Comparison of ENCODE assay signal across 8 cellular contexts in the genomic region with DNA sequence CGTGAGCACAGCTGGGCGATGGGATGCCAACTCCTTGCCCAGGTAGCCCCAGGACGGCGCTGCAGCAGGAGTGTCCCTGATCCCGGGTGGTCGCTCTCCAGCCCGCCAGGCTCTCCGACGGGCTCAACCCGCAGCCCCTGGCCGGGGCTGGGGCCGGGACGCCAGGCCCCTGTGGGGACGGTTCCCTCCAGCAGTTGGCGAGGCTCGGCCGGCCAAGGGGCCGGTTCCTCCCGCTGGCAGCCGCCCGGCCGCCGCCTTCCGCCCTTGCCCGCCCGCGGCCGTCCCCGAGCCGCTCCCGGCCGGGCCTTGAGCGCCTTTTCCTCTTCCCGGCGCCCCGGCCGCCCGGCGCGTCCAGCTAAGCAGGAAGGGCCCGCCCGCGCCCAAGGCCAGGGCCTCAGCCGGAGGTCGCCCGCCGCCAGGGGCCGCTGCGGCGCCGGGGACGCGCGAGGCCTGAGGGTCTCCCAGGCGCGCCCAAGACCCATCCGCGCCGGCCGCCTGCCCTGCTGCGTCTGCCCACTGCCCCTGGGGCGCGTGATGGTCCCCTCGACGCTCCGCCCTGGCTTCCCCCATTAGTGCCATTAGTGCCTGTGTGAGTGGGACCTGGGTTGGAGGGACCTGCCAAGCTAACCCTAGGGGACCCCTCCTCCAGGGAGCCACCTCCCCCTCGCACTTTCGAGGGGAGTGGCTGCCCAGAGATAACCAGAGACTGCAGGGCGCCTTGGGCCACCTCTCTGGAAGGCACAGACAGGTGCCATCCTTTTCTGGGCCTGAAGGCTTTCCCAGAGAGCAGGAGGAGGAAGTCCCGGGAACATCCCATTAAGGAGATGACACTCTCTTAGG.
DNase-seq lines count a peak whose midpoint lies in the region; ATAC-seq and TF ChIP-seq lines count a peak whose summit lies in the region.

No MANE protein-coding gene starts in this region.

- peak; percentile 43 to 57 for ATAC-seq in activated naive CD4-positive, alpha-beta T cell treated with anti-CD3 and anti-CD28 coated beads, Interleukin-2, amount 50 U/mL, for 72 hours

- peak in 1 of 2 donors; percentile 70 for DNase-seq in activated naive CD4-positive, alpha-beta T cell treated with anti-CD3 and anti-CD28 coated beads, Interleukin-2, amount 50 U/mL, for 72 hours (ENCODE audit: low spot score in 2 of 2)
- no peak for DNase-seq in right atrium auricular region (ENCODE audit: low spot score)
- peak; percentile 87 for DNase-seq in spleen
- DNase-seq in NCI-H2081 (lab: John Stamatoyannopoulos, UW) = no peak
- no peak for DNase-seq in central memory CD4-positive, alpha-beta T cell
- DNase-seq in NCI-H1105 treated with DMSO at 0.1 percent for 48 hours (lab: John Stamatoyannopoulos, UW) = no peak

- peak overlapping the region in 1 of 2 donors; percentile 49 for H3K27ac Mint-ChIP-seq in activated naive CD4-positive, alpha-beta T cell treated with anti-CD3 and anti-CD28 coated beads, Interleukin-2, amount 50 U/mL, for 72 hours

- no peak for TF ChIP-seq POLR2A in spleen (IDR thresholded peaks at IDR 0.05)

- no peaks in the 10 kb centered on the region for H3K9me3 Mint-ChIP-seq in activated naive CD4-positive, alpha-beta T cell treated with anti-CD3 and anti-CD28 coated beads, Interleukin-2, amount 50 U/mL, for 72 hours

- peak overlapping the region; percentile 24 to 66 (median 52); a peak in 18 of 20 replicates for H3K4me3 ChIP-seq in BLaER1 treated with 17β-estradiol and CSF1 and Interleukin-3, amounts not matched to agents 10 nM and 100 nM
- peak overlapping the region; percentile 44; the same call in 1 of the 2 replicates for H3K4me3 ChIP-seq in HUES48 (ENCODE audit: low read depth, low read length)
- H3K4me3 ChIP-seq in right atrium auricular region = peak overlapping the region in 1 of 2 donors; percentile 41
- peak overlapping the region in 5 of 8 donors; percentile 9 to 51 (median 12) for H3K4me3 ChIP-seq in spleen

- H4K20me1 ChIP-seq in BLaER1 treated with 17β-estradiol and CSF1 and Interleukin-3, amounts not matched to agents 10 nM and 100 nM = no peaks in the 10 kb centered on the region

- 6 to 21% (median 8%) methylated on average over 12 to 70 of the region's 70 CpGs for WGBS in spleen, 5 donors

- peaks cover 13 to 56% (median 17%) of the 10 kb centered on the region in 10 experiments; a peak in 19 of 20 replicates for H3K4me1 ChIP-seq in BLaER1 treated with 17β-estradiol and CSF1 and Interleukin-3, amounts not matched to agents 10 nM and 100 nM
- H3K4me1 ChIP-seq in HUES48 (ENCODE audit: control insufficient read depth, insufficient read depth, low read length) (peaks cover 3% of the 10 kb centered on the region; the same call in 1 of the 2 replicates), right atrium auricular region (peaks cover 0 to 21% of the 10 kb centered on the region in 2 donors), spleen (peaks cover 9 to 71% (median 53%) of the 10 kb centered on the region in 6 donors)

- H3K27me3 ChIP-seq in BLaER1 treated with 17β-estradiol and CSF1 and Interleukin-3, amounts not matched to agents 10 nM and 100 nM = peaks cover 0 to 32% (median 25%) of the 10 kb centered on the region in 11 experiments; a peak in 19 of 22 replicates
- H3K27me3 ChIP-seq in HUES48 (ENCODE audit: control insufficient read depth, insufficient read depth, low read length) (peaks cover 46% of the 10 kb centered on the region), right atrium auricular region (no peaks in the 10 kb centered on the region), spleen (replicated peaks in 1 of 7) (peaks cover 0 to 59% (median 17%) of the 10 kb centered on the region in 7 donors)

- H3K36me3 ChIP-seq in BLaER1 treated with 17β-estradiol and CSF1 and Interleukin-3, amounts not matched to agents 10 nM and 100 nM = no peaks in the 10 kb centered on the region
- no peaks in the 10 kb centered on the region for H3K36me3 ChIP-seq in HUES48 (ENCODE audit: control insufficient read depth, insufficient read depth, low read length)
- H3K36me3 ChIP-seq in right atrium auricular region = no peaks in the 10 kb centered on the region
- no peaks in the 10 kb centered on the region for H3K36me3 ChIP-seq in spleen

- peak overlapping the region; percentile 66 to 86 (median 77) for H3K9ac ChIP-seq in BLaER1 treated with 17β-estradiol and CSF1 and Interleukin-3, amounts not matched to agents 10 nM and 100 nM
- H3K9ac ChIP-seq in HUES48 (ENCODE audit: low read depth, low read length) = no peak overlapping the region

- peak overlapping the region in 10 of 11 experiments; percentile 51 to 89 (median 69); a peak in 19 of 22 replicates for H3K27ac ChIP-seq in BLaER1 treated with 17β-estradiol and CSF1 and Interleukin-3, amounts not matched to agents 10 nM and 100 nM
- no peak overlapping the region for H3K27ac ChIP-seq in HUES48 (ENCODE audit: low read depth, low read length)
- no peak overlapping the region for H3K27ac ChIP-seq in right atrium auricular region
- H3K27ac ChIP-seq in spleen = peak overlapping the region; percentile 28 to 84 (median 80)

- no peaks in the 10 kb centered on the region for H3K36me3 Mint-ChIP-seq in activated naive CD4-positive, alpha-beta T cell treated with anti-CD3 and anti-CD28 coated beads, Interleukin-2, amount 50 U/mL, for 72 hours

- peaks cover 0 to 2% (median 0%) of the 10 kb centered on the region in 11 experiments; a peak in 1 of 22 replicates for H3K9me3 ChIP-seq in BLaER1 treated with 17β-estradiol and CSF1 and Interleukin-3, amounts not matched to agents 10 nM and 100 nM (replicated peaks in 1 of 11)
- H3K9me3 ChIP-seq in HUES48 (ENCODE audit: control insufficient read depth, insufficient read depth, low read length) = no peaks in the 10 kb centered on the region
- no peaks in the 10 kb centered on the region for H3K9me3 ChIP-seq in right atrium auricular region
- no peaks in the 10 kb centered on the region for H3K9me3 ChIP-seq in spleen

- intact Hi-C loops in spleen (cut with DNase I; ENCODE audit: low total_unique reads) = loop anchor here (5.0 kb wide), 1 partner anchor 227 kb away; a partner anchor contains a TSS

- TF ChIP-seq CTCF in right atrium auricular region (IDR thresholded peaks at IDR 0.05) (peak; percentile 60 to 68), spleen (IDR thresholded peaks at IDR 0.05 in 8 of 11, conservative IDR thresholded peaks at IDR 0.05 in 3 of 11) (peak in 8 of 11 experiments; percentile 12 to 78 (median 66))

- peak overlapping the region; percentile 81 to 96 (median 92) for H3K4me2 ChIP-seq in BLaER1 treated with 17β-estradiol and CSF1 and Interleukin-3, amounts not matched to agents 10 nM and 100 nM

Comparison
In these comparisons a context has a peak if more than half of its experiments do, and no peak if none do; other contexts are left out.
1. H3K27ac ChIP-seq: peak in BLaER1 treated with 17β-estradiol and CSF1 and Interleukin-3, amounts not matched to agents 10 nM and 100 nM (10 of 11) and spleen (8 of 8); none in HUES48 (single experiment) and right atrium auricular region (0 of 2).